26 cellular contexts compared by ENCODE assay signal in genomic region chr4:80608285-80608980, GRCh38.
A peak's percentile ranks its signal among the peaks of the same experiment; 100 is the strongest.
DNase-seq lines count a peak whose midpoint lies in the region; FAIRE-seq and TF ChIP-seq lines count a peak whose summit lies in the region.
"Had no signal": no experiment of that assay in that cellular context is flagged by ENCODE, and none has a peak within 500 bp of the region (broad histone marks: within the 10 kb centered on the region; RNA-seq: fewer than 3 reads in every experiment).

No MANE protein-coding gene starts in this region.

- H3K27me3 ChIP-seq in fibroblast of lung (ENCODE audit: control insufficient read depth, insufficient read depth, low read length): no peaks in the 10 kb centered on the region
- no peaks in the 10 kb centered on the region for H3K27me3 ChIP-seq in transverse colon
- no peaks in the 10 kb centered on the region for H3K27me3 ChIP-seq in small intestine (ENCODE audit: control insufficient read depth in 2 of 2, insufficient read depth in 2 of 2, low read length in 2 of 2)
- H3K27me3 ChIP-seq: gastrocnemius medialis, neutrophil had no signal

- intact Hi-C loops in OCI-LY7 (cut with micrococcal nuclease; ENCODE audit: unreplicated experiment): no loop called here
- intact Hi-C loops in transverse colon (cut with DNase I; ENCODE audit: low total_unique reads): no loop called here

- no peaks in the 10 kb centered on the region for H3K9me2 ChIP-seq in OCI-LY7 (ENCODE audit: insufficient read depth, low read length)

- BruUV-seq in OCI-LY7 (replicated peaks; lab: Mats Ljungman, UMichigan): no TSS peak

- CTCF ChIA-PET in OCI-LY7 (lab: Charles Lee; ENCODE audit: unreplicated experiment): no interaction called here

- H3K79me2 ChIP-seq in OCI-LY7 (ENCODE audit: insufficient read depth, low read depth, low read length) (no peaks in the 10 kb centered on the region), fibroblast of lung (ENCODE audit: control insufficient read depth, insufficient read depth, low read length) (no peaks in the 10 kb centered on the region)

- no peak for TF ChIP-seq CTCF in OCI-LY7 (conservative IDR thresholded peaks at IDR 0.05; ENCODE audit: low read length)
- TF ChIP-seq CTCF in fibroblast of lung (conservative IDR thresholded peaks at IDR 0.05 in 1 of 2, IDR thresholded peaks at IDR 0.05 in 1 of 2; ENCODE audit: low read depth in 1 of 2, low read length in 2 of 2): no peak
- no peak for TF ChIP-seq CTCF in transverse colon (IDR thresholded peaks at IDR 0.05)

- H2AFZ ChIP-seq in OCI-LY7 (ENCODE audit: low read length): peak overlapping the region; percentile 24; the same call in 1 of the 2 replicates
- H2AFZ ChIP-seq in fibroblast of lung (ENCODE audit: low read length): no peak overlapping the region

- H3K4me2 ChIP-seq in OCI-LY7 (ENCODE audit: low read length) (peak overlapping the region; percentile 25; the same call in 1 of the 2 replicates), fibroblast of lung (ENCODE audit: extremely low read depth, insufficient read depth, low read length) (no peak overlapping the region)

- H3K4me3 ChIP-seq in OCI-LY7 (ENCODE audit: low read depth, low read length, poor library complexity, severe bottlenecking) (peak overlapping the region; percentile 2), fibroblast of lung (replicated peaks in 1 of 4; ENCODE audit: control extremely low read depth in 1 of 4, insufficient read depth in 1 of 4, low read depth in 3 of 4, low read length in 4 of 4) (no peak overlapping the region), transverse colon (no peak overlapping the region), small intestine (ENCODE audit: low read depth in 1 of 2, low read length in 2 of 2) (no peak overlapping the region)
- H3K4me3 ChIP-seq: gastrocnemius medialis, HAP-1 had no signal

- H4K20me1 ChIP-seq in OCI-LY7 (ENCODE audit: insufficient read depth, low read length) (no peaks in the 10 kb centered on the region), fibroblast of lung (ENCODE audit: control insufficient read depth, extremely low read depth, insufficient read depth, low read length) (no peaks in the 10 kb centered on the region)

- in situ Hi-C loops in transverse colon (cut with MboI; ENCODE audit: low pct_ligation_motif_present in 1 of 4, low pct_unique_long_range_greater_than_20kb in 1 of 4, low sequenced_read_pairs in 3 of 4): loop anchor here in 2 of 4 donors (25.0 kb wide), 1 partner anchor 429 kb away; the partner anchor contains the start of gene BMP3 (in 2 of the 2)

- H3K9me3 ChIP-seq in OCI-LY7 (ENCODE audit: low read length) (peaks cover 35% of the 10 kb centered on the region; the same call in 1 of the 2 replicates), fibroblast of lung (ENCODE audit: control insufficient read depth, insufficient read depth, low read depth, low read length) (no peaks in the 10 kb centered on the region), transverse colon (no peaks in the 10 kb centered on the region), small intestine (ENCODE audit: control insufficient read depth, low read depth) (no peaks in the 10 kb centered on the region)
- H3K9me3 ChIP-seq: gastrocnemius medialis, HAP-1, neutrophil had no signal

- H3K9ac ChIP-seq in fibroblast of lung (ENCODE audit: insufficient read depth, low read length): no peak overlapping the region

- DNase-seq in GM04503 (ENCODE audit: low read depth) (peak; percentile 4), OCI-LY7 (ENCODE audit: low spot score) (no peak), fibroblast of lung (ENCODE audit: low read depth in 2 of 2) (peak; percentile 63 to 79), NCI-H2171 (lab: John Stamatoyannopoulos, UW) (no peak), transverse colon (no peak), OCI-M2 (lab: John Stamatoyannopoulos, UW; ENCODE audit: unreplicated experiment) (no peak), small intestine (no peak)
- DNase-seq: activated CD4-positive, alpha-beta T cell treated with anti-CD3 and anti-CD28 coated beads for 4 hours; activated CD8-positive, alpha-beta T cell treated with anti-CD3 and anti-CD28 coated beads, Interleukin-2, amount 10 ng/mL, durations not matched to agents 7 days and 5 days; activated naive CD4-positive, alpha-beta T cell treated with anti-CD3 and anti-CD28 coated beads, Interleukin-2, amount 50 U/mL, for 16 hours; AML-193; amygdala; CD8-positive, alpha-beta memory T cell; DMS 273 treated with DMSO at 0.1 percent for 48 hours; gastrocnemius medialis; naive B cell; NCI-H1436 treated with DMSO at 0.1 percent for 48 hours; posterior cingulate gyrus; right cardiac atrium; SIG-M5; stimulated activated CD4-positive, alpha-beta T cell treated with anti-CD3 and anti-CD28 coated beads, Interleukin-2, amount 100 ng/mL, for 48 hours; T1000; WERI-Rb-1 had no signal

- WGBS in transverse colon (ENCODE audit: low coverage in 1 of 2), 2 donors: 48 to 71% methylated on average over 3 of the region's 3 CpGs
- 64 to 92% (median 90%) methylated on average over 3 of the region's 3 CpGs for WGBS in small intestine, 3 donors

- no peak for TF ChIP-seq POLR2A in transverse colon (IDR thresholded peaks at IDR 0.05)

- POLR2A ChIA-PET in OCI-LY7 (lab: Charles Lee): interaction anchor here (0.6 to 9.9 kb wide), 14 partner anchors 10 to 428 kb away, joined by 3 to 271 read pairs (median 4); partner anchors contain the start of gene BMP3

- H3K27ac ChIP-seq in OCI-LY7 (ENCODE audit: low read depth, low read length, poor library complexity, severe bottlenecking) (peak overlapping the region; percentile 99), fibroblast of lung (ENCODE audit: insufficient read depth, low read length) (no peak overlapping the region), transverse colon (peak overlapping the region in 1 of 4 donors; percentile 15), small intestine (ENCODE audit: low read depth in 1 of 2, low read length in 1 of 2) (no peak overlapping the region)
- H3K27ac ChIP-seq: gastrocnemius medialis, neutrophil, WERI-Rb-1 had no signal

- H3K36me3 ChIP-seq in OCI-LY7 (ENCODE audit: insufficient read depth, low read length): peaks cover 43% of the 10 kb centered on the region
- no peaks in the 10 kb centered on the region for H3K36me3 ChIP-seq in fibroblast of lung (ENCODE audit: control insufficient read depth, insufficient read depth, low read length)
- no peaks in the 10 kb centered on the region for H3K36me3 ChIP-seq in transverse colon
- no peaks in the 10 kb centered on the region for H3K36me3 ChIP-seq in small intestine (ENCODE audit: control insufficient read depth in 2 of 2, insufficient read depth in 2 of 2, low read length in 2 of 2)
- H3K36me3 ChIP-seq: gastrocnemius medialis, HAP-1, neutrophil, WERI-Rb-1 had no signal

- FAIRE-seq in small intestine (lab: Jason Lieb, UNC): no peak
- FAIRE-seq: GM12892 had no signal

- no peak for TF ChIP-seq EP300 in transverse colon (IDR thresholded peaks at IDR 0.05; ENCODE audit: low read depth)

- H3K4me1 ChIP-seq in OCI-LY7 (ENCODE audit: insufficient read depth, low read length, poor library complexity, severe bottlenecking): peaks cover 69% of the 10 kb centered on the region
- H3K4me1 ChIP-seq in fibroblast of lung (ENCODE audit: control insufficient read depth, extremely low read depth, insufficient read depth, low read length): no peaks in the 10 kb centered on the region
- H3K4me1 ChIP-seq in transverse colon: peaks cover 0 to 40% (median 29%) of the 10 kb centered on the region in 4 donors
- H3K4me1 ChIP-seq in small intestine (ENCODE audit: control insufficient read depth in 2 of 2, insufficient read depth in 1 of 2, low read depth in 1 of 2, low read length in 1 of 2): peaks cover 0 to 2% of the 10 kb centered on the region in 2 donors
- H3K4me1 ChIP-seq: gastrocnemius medialis, HAP-1 had no signal

Comparison
In these comparisons a context has a peak if more than half of its experiments do, and no peak if none do; other contexts are left out.
1. DNase-seq: peak in GM04503 (single experiment) and fibroblast of lung (2 of 2); none in OCI-LY7 (single experiment), NCI-H2171 (single experiment), transverse colon (single experiment), OCI-M2 (single experiment) and small intestine (single experiment).